18 cellular contexts compared by ENCODE assay signal in genomic region chr10:35667971-35668370, GRCh38. TPM values are rescaled to one million over a fixed set of nuclear protein-coding genes. Genes with fewer than 3 reads are reported as not detected.
A peak's percentile ranks its signal among the peaks of the same experiment; 100 is the strongest.
DNase-seq lines count a peak whose midpoint lies in the region; ATAC-seq and TF ChIP-seq lines count a peak whose summit lies in the region.
"Had no signal": no experiment of that assay in that cellular context is flagged by ENCODE, and none has a peak within 500 bp of the region (broad histone marks: within the 10 kb centered on the region; RNA-seq: fewer than 3 reads in every experiment).

No MANE protein-coding gene starts in this region.

- H3K36me3 Mint-ChIP-seq in endothelial cell (ENCODE audit: low read depth, unreplicated experiment): peaks cover 15% of the 10 kb centered on the region
- H3K36me3 Mint-ChIP-seq in progenitor cell of endocrine pancreas (ENCODE audit: insufficient read depth): peaks cover 3% of the 10 kb centered on the region
- H3K36me3 Mint-ChIP-seq in Calu3 (ENCODE audit: insufficient read depth, unreplicated experiment): no peaks in the 10 kb centered on the region
- H3K36me3 Mint-ChIP-seq: CD14-positive monocyte; CD4-positive, alpha-beta memory T cell; CD4-positive, CD25-positive, alpha-beta regulatory T cell; CD8-positive, alpha-beta memory T cell had no signal

- DNase-seq in endothelial cell (ENCODE audit: low spot score) (no peak), esophagus muscularis mucosa (ENCODE audit: extremely low spot score) (peak; percentile 31), progenitor cell of endocrine pancreas (ENCODE audit: low spot score, unreplicated experiment) (no peak), right atrium auricular region (ENCODE audit: low spot score) (no peak), Calu3 (no peak)
- DNase-seq: 8988T; ACHN; BE2C; C1 segment of cervical spinal cord; CD4-positive, alpha-beta memory T cell; CD4-positive, CD25-positive, alpha-beta regulatory T cell; CD8-positive, alpha-beta memory T cell; COR-L47; DMS79 treated with DMSO at 0.1 percent for 48 hours; GF-D8 had no signal

- peaks cover 8% of the 10 kb centered on the region for H3K27me3 Mint-ChIP-seq in endothelial cell (ENCODE audit: unreplicated experiment)
- H3K27me3 Mint-ChIP-seq in progenitor cell of endocrine pancreas: no peaks in the 10 kb centered on the region
- H3K27me3 Mint-ChIP-seq in Calu3 (ENCODE audit: unreplicated experiment): no peaks in the 10 kb centered on the region

- ATAC-seq in HG02571 (IDR thresholded peaks at IDR 0.05; ENCODE audit: unreplicated experiment): no peak

- H3K27me3 ChIP-seq in esophagus muscularis mucosa (no peaks in the 10 kb centered on the region), right atrium auricular region (no peaks in the 10 kb centered on the region)
- H3K27me3 ChIP-seq: BE2C, BLaER1 had no signal

- H3K27ac Mint-ChIP-seq in endothelial cell (ENCODE audit: unreplicated experiment) (peak overlapping the region; percentile 58), progenitor cell of endocrine pancreas (peak overlapping the region; percentile 58), Calu3 (ENCODE audit: unreplicated experiment) (no peak overlapping the region)
- H3K27ac Mint-ChIP-seq: CD4-positive, alpha-beta memory T cell had no signal

- TF ChIP-seq POLR2A in esophagus muscularis mucosa (IDR thresholded peaks at IDR 0.05; ENCODE audit: low read depth): no peak

- no peaks in the 10 kb centered on the region for H3K9me3 ChIP-seq in esophagus muscularis mucosa
- no peaks in the 10 kb centered on the region for H3K9me3 ChIP-seq in right atrium auricular region
- H3K9me3 ChIP-seq: BE2C had no signal

- no peak for TF ChIP-seq CTCF in endothelial cell (IDR thresholded peaks at IDR 0.05; ENCODE audit: unreplicated experiment)
- TF ChIP-seq CTCF in esophagus muscularis mucosa (IDR thresholded peaks at IDR 0.05): no peak
- no peak for TF ChIP-seq CTCF in progenitor cell of endocrine pancreas (IDR thresholded peaks at IDR 0.05; ENCODE audit: unreplicated experiment)
- no peak for TF ChIP-seq CTCF in right atrium auricular region (IDR thresholded peaks at IDR 0.05)
- TF ChIP-seq CTCF in Calu3 (IDR thresholded peaks at IDR 0.05; ENCODE audit: unreplicated experiment): no peak

- H3K9me3 Mint-ChIP-seq in endothelial cell (ENCODE audit: unreplicated experiment) (peaks cover 7% of the 10 kb centered on the region), progenitor cell of endocrine pancreas (ENCODE audit: low read depth) (peaks cover 10% of the 10 kb centered on the region), Calu3 (ENCODE audit: low read depth, unreplicated experiment) (peaks cover 3% of the 10 kb centered on the region)

- no TSS peak for BruUV-seq in Calu3 (replicated peaks; lab: Mats Ljungman, UMichigan)

- no peaks in the 10 kb centered on the region for H3K36me3 ChIP-seq in esophagus muscularis mucosa
- H3K36me3 ChIP-seq in right atrium auricular region: no peaks in the 10 kb centered on the region
- H3K36me3 ChIP-seq: BE2C, BLaER1 had no signal

- WGBS in esophagus muscularis mucosa: 95% methylated on average over 9 of the region's 9 CpGs

- H3K4me1 Mint-ChIP-seq in endothelial cell (ENCODE audit: unreplicated experiment) (no peaks in the 10 kb centered on the region), progenitor cell of endocrine pancreas (ENCODE audit: low read depth) (peaks cover 7% of the 10 kb centered on the region), Calu3 (ENCODE audit: low read depth, unreplicated experiment) (no peaks in the 10 kb centered on the region)
- H3K4me1 Mint-ChIP-seq: CD14-positive monocyte; CD8-positive, alpha-beta memory T cell had no signal

- H3K4me3 ChIP-seq in esophagus muscularis mucosa (no peak overlapping the region), right atrium auricular region (no peak overlapping the region)
- H3K4me3 ChIP-seq: BLaER1 had no signal

- H3K4me1 ChIP-seq in esophagus muscularis mucosa (no peaks in the 10 kb centered on the region), right atrium auricular region (no peaks in the 10 kb centered on the region)
- H3K4me1 ChIP-seq: BE2C, BLaER1 had no signal

- CTCF ChIA-PET in Calu3 (lab: Charles Lee): no interaction called here

- peak overlapping the region; percentile 30 for H3K4me3 Mint-ChIP-seq in endothelial cell (ENCODE audit: unreplicated experiment)
- no peak overlapping the region for H3K4me3 Mint-ChIP-seq in progenitor cell of endocrine pancreas (ENCODE audit: low read depth)
- no peak overlapping the region for H3K4me3 Mint-ChIP-seq in Calu3 (ENCODE audit: low read depth, unreplicated experiment)
- H3K4me3 Mint-ChIP-seq: CD14-positive monocyte; CD4-positive, alpha-beta memory T cell; CD4-positive, CD25-positive, alpha-beta regulatory T cell; CD8-positive, alpha-beta memory T cell had no signal

- no peak for TF ChIP-seq EP300 in esophagus muscularis mucosa (IDR thresholded peaks at IDR 0.05)

- no peak overlapping the region for H3K27ac ChIP-seq in esophagus muscularis mucosa (replicated peaks in 1 of 4)
- H3K27ac ChIP-seq in right atrium auricular region: no peak overlapping the region
- H3K27ac ChIP-seq: BLaER1 had no signal

- intact Hi-C loops in esophagus muscularis mucosa (cut with DNase I) (no loop called here), Calu3 (cut with micrococcal nuclease; ENCODE audit: unreplicated experiment) (no loop called here)

RNA-seq across cellular contexts. Expression of gene FZD8, which starts 25.9 kb away (rescaled TPM):
- total RNA-seq in endothelial cell (ENCODE audit: unreplicated experiment): 45.9 TPM
- total RNA-seq in esophagus muscularis mucosa: 10 to 100 TPM in 2 of 4 donors, 1 to 10 TPM in 2; 5.4 to 13.8 (median 11.2) TPM
- 27.4 TPM in 2 replicates for total RNA-seq in progenitor cell of endocrine pancreas
- total RNA-seq in right atrium auricular region: 10 to 100 TPM in 1 of 2 donors, 1 to 10 TPM in 1; 6.0 to 15.6 TPM
- total RNA-seq in Calu3 (2022): 3.2 and 3.7 TPM in 2 replicates
